26 cellular contexts compared by ENCODE assay signal in the genomic region with DNA sequence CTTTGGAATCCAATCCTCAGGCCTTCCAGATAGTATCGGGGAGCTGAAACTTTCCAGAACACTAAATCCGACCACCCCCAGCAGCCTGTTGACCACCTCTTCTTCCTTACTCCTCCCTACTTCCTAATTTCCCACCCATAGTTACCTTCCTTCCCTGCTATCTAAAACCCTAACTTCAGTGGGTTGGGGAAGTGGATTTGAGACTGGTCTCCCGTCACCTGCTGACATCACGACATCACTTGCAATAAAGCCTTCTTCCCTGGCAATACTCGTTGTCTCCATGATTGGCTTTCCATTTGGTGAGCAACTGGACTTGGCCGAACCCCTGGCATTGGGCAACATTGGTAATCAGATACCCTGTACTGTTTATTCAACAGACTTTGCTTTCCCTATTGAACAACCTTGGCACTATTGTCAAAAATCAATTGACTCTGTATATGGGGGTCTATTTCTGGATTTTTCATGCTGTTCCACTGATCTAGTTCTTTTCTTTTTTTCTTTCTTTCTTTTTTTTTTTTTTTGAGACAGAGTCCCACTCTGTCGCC. TPM values are rescaled to one million over a fixed set of nuclear protein-coding genes. Genes with fewer than 3 reads are reported as not detected.
DNase-seq lines count a peak whose midpoint lies in the region; ATAC-seq, FAIRE-seq and TF ChIP-seq lines count a peak whose summit lies in the region.
"Had no signal": no experiment of that assay in that cellular context is flagged by ENCODE, and none has a peak within 500 bp of the region (broad histone marks: within the 10 kb centered on the region; RNA-seq: fewer than 3 reads in every experiment).

No MANE protein-coding gene starts in this region.

- no peak overlapping the region for H3K27ac ChIP-seq in DOHH2 (ENCODE audit: low read depth, low read length)
- H3K27ac ChIP-seq in H9 (ENCODE audit: insufficient read length, low read depth, low read length): no peak overlapping the region
- no peak overlapping the region for H3K27ac ChIP-seq in body of pancreas
- H3K27ac ChIP-seq in pancreas: no peak overlapping the region
- H3K27ac ChIP-seq: left lung, neural progenitor cell, right atrium auricular region, SJCRH30, tibial artery had no signal

- no peaks in the 10 kb centered on the region for H3K23me2 ChIP-seq in H9 (ENCODE audit: insufficient read length, low read depth, low read length, poor library complexity, severe bottlenecking)

- no peak overlapping the region for H2AFZ ChIP-seq in H9 (ENCODE audit: low read length)
- H2AFZ ChIP-seq: neural progenitor cell had no signal

- H2BK20ac ChIP-seq in H9 (ENCODE audit: low read depth, low read length, poor library complexity, severe bottlenecking): no peak overlapping the region

- H3K23ac ChIP-seq in H9 (ENCODE audit: insufficient read length, low read depth, low read length): no peak overlapping the region

- H4K8ac ChIP-seq in H9 (replicated peaks; ENCODE audit: insufficient read length, low read depth, low read length): no peak overlapping the region

- no peak for TF ChIP-seq POLR2A in body of pancreas (IDR thresholded peaks at IDR 0.05)

- H3K9ac ChIP-seq in H9 (ENCODE audit: extremely low read depth, insufficient read length, low read length): no peak overlapping the region
- H3K9ac ChIP-seq: neural progenitor cell had no signal

- H3K4me3 Mint-ChIP-seq in H9 (no peak overlapping the region), type B pancreatic cell (no peak overlapping the region)
- H3K4me3 Mint-ChIP-seq: effector memory CD8-positive, alpha-beta T cell; neural progenitor cell had no signal

- H3K4me2 ChIP-seq in DOHH2 (ENCODE audit: low read length) (peak overlapping the region; percentile 56), H9 (ENCODE audit: insufficient read depth, insufficient read length, low read length) (no peak overlapping the region)
- H3K4me2 ChIP-seq: neural progenitor cell had no signal

- H3K4me1 Mint-ChIP-seq in H9: peaks cover 3 to 8% of the 10 kb centered on the region in 2 experiments; a peak in 3 of 4 replicates
- H3K4me1 Mint-ChIP-seq in type B pancreatic cell (ENCODE audit: unreplicated experiment): no peaks in the 10 kb centered on the region
- H3K4me1 Mint-ChIP-seq: neural progenitor cell had no signal

- WGBS in H9 (ENCODE audit: extremely low coverage, insufficient read length, low lambda C conversion rate): no CpG with 5 or more reads among the region's 7 CpGs
- WGBS in body of pancreas, 2 donors: 50 to 62% methylated on average over 7 of the region's 7 CpGs
- 55 to 63% methylated on average over 7 of the region's 7 CpGs for WGBS in pancreas, 2 donors

- no peak overlapping the region for H3K4me3 ChIP-seq in DOHH2 (ENCODE audit: low read length)
- H3K4me3 ChIP-seq in body of pancreas: no peak overlapping the region
- H3K4me3 ChIP-seq in pancreas: no peak overlapping the region
- H3K4me3 ChIP-seq: left lung, MG63, neural progenitor cell, right atrium auricular region, SJCRH30, tibial artery had no signal

- H3K36me3 ChIP-seq in DOHH2 (ENCODE audit: control insufficient read depth, low read length) (no peaks in the 10 kb centered on the region), body of pancreas (replicated peaks in 1 of 2; ENCODE audit: insufficient read depth in 1 of 2, low read depth in 2 of 2) (no peaks in the 10 kb centered on the region), pancreas (no peaks in the 10 kb centered on the region)
- H3K36me3 ChIP-seq: left lung, MG63, neural progenitor cell, right atrium auricular region, SJCRH30, tibial artery had no signal

- H3K27me3 Mint-ChIP-seq in H9 (ENCODE audit: low read depth) (no peaks in the 10 kb centered on the region; the same call in 1 of the 2 replicates), type B pancreatic cell (no peaks in the 10 kb centered on the region)
- H3K27me3 Mint-ChIP-seq: effector memory CD8-positive, alpha-beta T cell had no signal

- H3K9me2 ChIP-seq in DOHH2 (replicated peaks; ENCODE audit: control insufficient read depth, low read length): no peaks in the 10 kb centered on the region

- H2BK5ac ChIP-seq in H9 (ENCODE audit: insufficient read length, low read length): no peak overlapping the region

- no peak overlapping the region for H3K14ac ChIP-seq in H9 (ENCODE audit: insufficient read depth, low read length)

- H4K20me1 ChIP-seq in DOHH2 (ENCODE audit: control insufficient read depth, insufficient read depth, low read depth, low read length) (no peaks in the 10 kb centered on the region), H9 (ENCODE audit: control insufficient read depth, insufficient read depth, insufficient read length) (no peaks in the 10 kb centered on the region)

- no peak overlapping the region for H2BK12ac ChIP-seq in H9 (ENCODE audit: insufficient read length, low read depth, low read length)

- no peaks in the 10 kb centered on the region for H3K79me1 ChIP-seq in H9 (ENCODE audit: insufficient read depth, low read depth, low read length, poor library complexity, severe bottlenecking)

- H3K27me3 ChIP-seq in DOHH2 (ENCODE audit: control insufficient read depth, low read length) (peaks cover 5% of the 10 kb centered on the region; the same call in 1 of the 2 replicates), H9 (ENCODE audit: insufficient read depth, low read length) (no peaks in the 10 kb centered on the region), body of pancreas (no peaks in the 10 kb centered on the region), pancreas (no peaks in the 10 kb centered on the region)
- H3K27me3 ChIP-seq: left lung, MG63, neural progenitor cell, right atrium auricular region, SJCRH30, tibial artery had no signal

- no peak overlapping the region for H4K91ac ChIP-seq in H9 (ENCODE audit: insufficient read length, low read depth, low read length)

- H2BK15ac ChIP-seq in H9 (ENCODE audit: low read depth, low read length): no peak overlapping the region

- H3T11ph ChIP-seq in H9 (ENCODE audit: low read length): no peak overlapping the region

- no peak overlapping the region for H3K56ac ChIP-seq in H9 (ENCODE audit: insufficient read length, low read depth, low read length)

- intact Hi-C loops in body of pancreas (cut with DNase I): no loop called here
- intact Hi-C loops in pancreas (cut with DNase I): no loop called here

- H2AK5ac ChIP-seq in H9 (ENCODE audit: insufficient read length, low read length): no peak overlapping the region

- peaks cover 4% of the 10 kb centered on the region for H3F3A ChIP-seq in DOHH2 (ENCODE audit: control insufficient read depth, insufficient read depth)

- H3K4ac ChIP-seq in H9 (ENCODE audit: low read depth, low read length): no peak overlapping the region

- ATAC-seq in body of pancreas (peak; percentile 56), pancreas (peak; percentile 27 to 69 (median 48))
- ATAC-seq: effector memory CD8-positive, alpha-beta T cell; left lung had no signal

- H2BK120ac ChIP-seq in H9 (ENCODE audit: low read depth, low read length, poor library complexity, severe bottlenecking): no peak overlapping the region

- H3K79me2 ChIP-seq in DOHH2 (ENCODE audit: control insufficient read depth, low read length): no peaks in the 10 kb centered on the region
- no peaks in the 10 kb centered on the region for H3K79me2 ChIP-seq in H9 (ENCODE audit: insufficient read depth, low read length)

- no peaks in the 10 kb centered on the region for H3K36me3 Mint-ChIP-seq in H9 (ENCODE audit: insufficient read depth in 1 of 3, low read depth in 3 of 3)
- H3K36me3 Mint-ChIP-seq in type B pancreatic cell: no peaks in the 10 kb centered on the region
- H3K36me3 Mint-ChIP-seq: neural progenitor cell had no signal

- H3K18ac ChIP-seq in H9 (ENCODE audit: insufficient read length, low read depth, low read length): no peak overlapping the region

- TF ChIP-seq CTCF in DOHH2 (IDR thresholded peaks at IDR 0.05; ENCODE audit: low read depth, low read length, poor library complexity, severe bottlenecking) (no peak), H9 (conservative IDR thresholded peaks at IDR 0.05) (no peak), body of pancreas (IDR thresholded peaks at IDR 0.05) (no peak), pancreas (IDR thresholded peaks at IDR 0.05) (no peak), type B pancreatic cell (conservative IDR thresholded peaks at IDR 0.05) (no peak)

- peaks cover 34% of the 10 kb centered on the region for H3K4me1 ChIP-seq in DOHH2 (ENCODE audit: control insufficient read depth, low read length)
- no peaks in the 10 kb centered on the region for H3K4me1 ChIP-seq in H9 (ENCODE audit: insufficient read depth, low read length)
- peaks cover 9% of the 10 kb centered on the region for H3K4me1 ChIP-seq in body of pancreas
- no peaks in the 10 kb centered on the region for H3K4me1 ChIP-seq in pancreas
- H3K4me1 ChIP-seq: neural progenitor cell, right atrium auricular region, SJCRH30, tibial artery had no signal

- H3K27ac Mint-ChIP-seq in H9 (peak overlapping the region in 2 of 3 experiments; percentile 3 to 53; a peak in 2 of 7 replicates), type B pancreatic cell (no peak overlapping the region)
- H3K27ac Mint-ChIP-seq: effector memory CD8-positive, alpha-beta T cell; neural progenitor cell had no signal

- no peak for FAIRE-seq in pancreas (lab: Jason Lieb, UNC)
- FAIRE-seq: astrocyte had no signal

- peaks cover 0 to 3% of the 10 kb centered on the region in 2 experiments; a peak in 1 of 5 replicates for H3K9me3 Mint-ChIP-seq in H9
- H3K9me3 Mint-ChIP-seq in type B pancreatic cell: no peaks in the 10 kb centered on the region
- H3K9me3 Mint-ChIP-seq: effector memory CD8-positive, alpha-beta T cell; neural progenitor cell had no signal

- DNase-seq in H9: no peak
- DNase-seq in body of pancreas: peak in 1 of 4 donors; percentile 37
- no peak for DNase-seq in pancreas
- DNase-seq in HuH-7 (ENCODE audit: low spot score): no peak
- no peak for DNase-seq in type B pancreatic cell (ENCODE audit: extremely low spot score, unreplicated experiment)
- no peak for DNase-seq in NCI-H526 (lab: John Stamatoyannopoulos, UW)
- DNase-seq: activated effector memory CD4-positive, alpha-beta T cell treated with anti-CD3 and anti-CD28 coated beads, Interleukin-2, amount 50 U/mL, for 16 hours; activated T-cell treated with anti-CD3 and anti-CD28 coated beads for 4 hours; C1 segment of cervical spinal cord; caudate nucleus; cortex of kidney; DMS153; effector memory CD8-positive, alpha-beta T cell; KBM-7; left lung; MG63; NCI-H2029; NCI-H526 treated with DMSO at 0.1 percent for 48 hours; SJCRH30; stimulated activated CD4-positive, alpha-beta T cell treated with anti-CD3 and anti-CD28 coated beads, Interleukin-1b, Interleukin-23, amount 100 ng/mL, for 48 hours; SW 1271; tibial artery had no signal

- H4K5ac ChIP-seq in H9 (ENCODE audit: insufficient read length, low read depth, low read length): no peak overlapping the region

- H3K9me3 ChIP-seq in DOHH2 (ENCODE audit: control insufficient read depth, insufficient read depth, low read length): no peaks in the 10 kb centered on the region; the same call in 1 of the 2 replicates
- no peaks in the 10 kb centered on the region for H3K9me3 ChIP-seq in H9 (ENCODE audit: control insufficient read depth, low read depth, low read length)
- H3K9me3 ChIP-seq in body of pancreas: no peaks in the 10 kb centered on the region
- no peaks in the 10 kb centered on the region for H3K9me3 ChIP-seq in pancreas
- H3K9me3 ChIP-seq: left lung, MG63, right atrium auricular region, SJCRH30, tibial artery had no signal

RNA-seq across cellular contexts. Expression of gene FOXK2, which starts 11.8 kb away (rescaled TPM):
- total RNA-seq in H9 (2021) (59.6 and 72.0 TPM in 2 replicates), body of pancreas (10 to 100 TPM; 10.6 to 25.1 TPM), pancreas (10 to 100 TPM; 18.6 to 27.9 (median 19.9) TPM), type B pancreatic cell (ENCODE audit: low replicate concordance) (59.5 and 75.5 TPM in 2 replicates)
- 10 to 100 TPM; 17.7 to 19.5 TPM for polyA plus RNA-seq in pancreas

RNA-seq across cellular contexts. Expression of gene NARF, which starts 49.2 kb away (rescaled TPM):
- 124 and 129 TPM in 2 replicates for total RNA-seq in H9 (2021)
- 10 to 100 TPM; 14.5 to 85.4 TPM for total RNA-seq in body of pancreas
- total RNA-seq in pancreas: 10 to 100 TPM; 21.3 to 42.8 (median 30.2) TPM
- 10 to 100 TPM; 57.8 to 96.9 TPM for polyA plus RNA-seq in pancreas
- total RNA-seq in type B pancreatic cell (ENCODE audit: low replicate concordance): 75.4 and 111 TPM in 2 replicates

RNA-seq across cellular contexts. Expression of gene CYBC1, which starts 57.2 kb away (rescaled TPM):
- total RNA-seq in H9 (2021) (80.4 and 81.7 TPM in 2 replicates), body of pancreas (10 to 100 TPM; 53.1 to 68.2 TPM), pancreas (10 to 100 TPM; 29.3 to 66.9 (median 38.6) TPM), type B pancreatic cell (ENCODE audit: low replicate concordance) (51.1 and 78.1 TPM in 2 replicates)
- 10 to 100 TPM; 46.4 to 54.9 TPM for polyA plus RNA-seq in pancreas
